ENCODE assay signal across 11 cellular contexts in genomic region chr18:48728204-48728833, GRCh38.
DNase-seq lines count a peak whose midpoint lies in the region; ATAC-seq and TF ChIP-seq lines count a peak whose summit lies in the region.
"Had no signal": no experiment of that assay in that cellular context is flagged by ENCODE, and none has a peak within 500 bp of the region (broad histone marks: within the 10 kb centered on the region; RNA-seq: fewer than 3 reads in every experiment).

No MANE protein-coding gene starts in this region.

- TF ChIP-seq POLR2A in esophagus squamous epithelium (IDR thresholded peaks at IDR 0.05): no peak

- H3K27ac ChIP-seq in esophagus squamous epithelium: no peak overlapping the region
- H3K27ac ChIP-seq: parathyroid adenoma had no signal

- TF ChIP-seq CTCF in esophagus squamous epithelium (IDR thresholded peaks at IDR 0.05): no peak

- ATAC-seq in GM18870 (IDR thresholded peaks at IDR 0.05; ENCODE audit: unreplicated experiment): no peak
- ATAC-seq: WTC11 had no signal

- WGBS in esophagus squamous epithelium, 2 donors: 69 to 78% methylated on average over 3 to 6 of the region's 6 CpGs

- H3K27me3 ChIP-seq in esophagus squamous epithelium: no peaks in the 10 kb centered on the region

- H3K4me3 ChIP-seq in esophagus squamous epithelium: no peak overlapping the region

- no peaks in the 10 kb centered on the region for H3K36me3 ChIP-seq in esophagus squamous epithelium

- H3K9me3 ChIP-seq in esophagus squamous epithelium: peaks cover 0 to 10% (median 0%) of the 10 kb centered on the region in 3 donors

- peaks cover 3 to 24% (median 9%) of the 10 kb centered on the region in 3 donors for H3K4me1 ChIP-seq in esophagus squamous epithelium
- H3K4me1 ChIP-seq: parathyroid adenoma had no signal

- DNase-seq in GM04504 (ENCODE audit: low read depth) (peak; percentile 98), RPMI7951 (ENCODE audit: low read depth) (peak; percentile 100), fibroblast of gingiva (ENCODE audit: low read depth) (peak; percentile 97), renal cortical epithelial cell (ENCODE audit: low read depth) (peak; percentile 16), cerebellum (ENCODE audit: low spot score) (no peak), esophagus squamous epithelium (lab: John Stamatoyannopoulos, UW) (no peak), NCI-H1092 treated with DMSO at 0.1 percent for 48 hours (lab: John Stamatoyannopoulos, UW) (no peak)
- DNase-seq: GDM1 had no signal

- intact Hi-C loops in esophagus squamous epithelium (cut with DNase I): no loop called here

Comparison
In these comparisons a context has a peak if more than half of its experiments do, and no peak if none do; other contexts are left out.
1. DNase-seq: peak in GM04504 (single experiment), RPMI7951 (single experiment), fibroblast of gingiva (single experiment) and renal cortical epithelial cell (single experiment); none in cerebellum (single experiment), esophagus squamous epithelium (single experiment) and NCI-H1092 treated with DMSO at 0.1 percent for 48 hours (single experiment).